In the genomic region with DNA sequence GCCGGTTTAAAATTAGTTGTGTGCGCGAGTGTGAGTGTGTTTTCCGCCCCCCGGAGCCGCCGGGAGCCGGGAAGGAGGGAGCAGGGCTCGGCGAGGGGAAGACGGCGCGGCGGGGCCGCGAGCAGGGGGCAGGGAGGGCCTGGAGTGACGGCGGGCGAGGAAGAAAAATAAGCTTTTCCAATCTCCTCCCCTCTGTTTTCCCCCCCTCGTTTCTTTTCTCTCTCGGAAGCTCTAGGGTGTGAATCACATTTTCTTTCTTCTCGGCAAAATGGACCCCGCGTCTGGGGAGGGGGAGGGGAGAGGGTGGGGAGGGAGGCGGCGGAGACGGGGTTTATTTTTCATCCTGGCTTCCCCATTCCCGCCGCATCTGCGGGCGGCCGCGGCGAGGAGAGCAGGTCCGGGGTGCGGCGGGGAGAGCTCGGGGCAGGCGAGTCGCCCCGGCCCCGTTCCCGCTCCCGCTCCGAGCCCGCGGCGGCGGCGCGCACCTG, we compare ENCODE assay signal across 9 cellular contexts. TPM values are rescaled to one million over a fixed set of nuclear protein-coding genes. Genes with fewer than 3 reads are reported as not detected.
A peak's percentile ranks its signal among the peaks of the same experiment; 100 is the strongest.
DNase-seq lines count a peak whose midpoint lies in the region; ATAC-seq, FAIRE-seq and TF ChIP-seq lines count a peak whose summit lies in the region.
"Had no signal": no experiment of that assay in that cellular context is flagged by ENCODE, and none has a peak within 500 bp of the region (broad histone marks: within the 10 kb centered on the region; RNA-seq: fewer than 3 reads in every experiment).

No MANE protein-coding gene starts in this region.

- H3K4me3 ChIP-seq in A549: peak overlapping the region; percentile 70
- H3K4me3 ChIP-seq in Panc1 (ENCODE audit: low read depth in 2 of 2, low read length in 2 of 2): peak overlapping the region; percentile 59 to 65

- TF ChIP-seq RAD21 in A549 (conservative IDR thresholded peaks at IDR 0.05 in 1 of 2, IDR thresholded peaks at IDR 0.05 in 1 of 2): no peak; a peak in 1 of 5 replicates

- 0% methylated on average over 17 of the region's 51 CpGs for WGBS in A549 (ENCODE audit: missing lambda C conversion rate)

- no peak for FAIRE-seq in A549 (lab: Jason Lieb, UNC)
- FAIRE-seq: GM18507 had no signal

- CTCF ChIA-PET in A549 (lab: Yijun Ruan, JAX): interaction anchor here (0.6 to 1.1 kb wide), 2 partner anchors 35 to 71 kb away, joined by 3 read pairs; no protein-coding TSS in a partner anchor
- CTCF ChIA-PET in Panc1 (lab: Charles Lee): interaction anchor here (0.6 kb wide), 1 partner anchor 37 kb away, joined by 9 read pairs; the partner anchor contains the start of gene TBCC

- DNase-seq in A549 (ENCODE audit: low read depth in 1 of 2, low spot score in 1 of 2): peak; percentile 69 to 82
- no peak for DNase-seq in Panc1 (ENCODE audit: low read depth, low spot score)
- peak; percentile 48 for DNase-seq in activated T-helper 1 cell treated with anti-CD3 and anti-CD28 coated beads, Interleukin-12 subunit alpha, Interleukin-12 subunit beta, Interleukin-2, Interleukin-4 antibody, amounts not matched to agents 30 ng/mL and 10 ng/mL and 1 ng/mL, durations not matched to agents 14 hours and 24 hours and 36 hours (ENCODE audit: low spot score)
- DNase-seq in fibroblast of gingiva (ENCODE audit: low read depth): peak; percentile 95
- DNase-seq in naive B cell: peak; percentile 80
- DNase-seq in stimulated activated CD8-positive, alpha-beta memory T cell treated with anti-CD3 and anti-CD28 coated beads, Interleukin-7, amount 100 ng/mL, for 48 hours (ENCODE audit: extremely low read depth in 1 of 2, low read depth in 1 of 2): peak; percentile 39 to 47

- H3K9me3 ChIP-seq in A549: no peaks in the 10 kb centered on the region
- no peaks in the 10 kb centered on the region for H3K9me3 ChIP-seq in Panc1 (ENCODE audit: control insufficient read depth, insufficient read depth, low read depth, low read length)

- H3K27ac ChIP-seq in A549: peak overlapping the region; percentile 100
- H3K27ac ChIP-seq in Panc1 (ENCODE audit: low read length): peak overlapping the region; percentile 97

- H3K9me3 Mint-ChIP-seq in IgD-negative memory B cell (peaks cover 0 to 2% (median 0%) of the 10 kb centered on the region in 3 donors), naive B cell (no peaks in the 10 kb centered on the region)
- H3K9me3 Mint-ChIP-seq in activated T-helper 1 cell treated with anti-CD3 and anti-CD28 coated beads, Interleukin-12 subunit alpha, Interleukin-12 subunit beta, Interleukin-2, Interleukin-4 antibody, amounts not matched to agents 30 ng/mL and 10 ng/mL and 1 ng/mL, durations not matched to agents 14 hours and 24 hours and 36 hours: no peaks in the 10 kb centered on the region

- H3K36me3 Mint-ChIP-seq in IgD-negative memory B cell: peaks cover 1% of the 10 kb centered on the region
- H3K36me3 Mint-ChIP-seq in activated T-helper 1 cell treated with anti-CD3 and anti-CD28 coated beads, Interleukin-12 subunit alpha, Interleukin-12 subunit beta, Interleukin-2, Interleukin-4 antibody, amounts not matched to agents 30 ng/mL and 10 ng/mL and 1 ng/mL, durations not matched to agents 14 hours and 24 hours and 36 hours (ENCODE audit: low read depth): peaks cover 20% of the 10 kb centered on the region
- peaks cover 8 to 14% of the 10 kb centered on the region in 2 donors for H3K36me3 Mint-ChIP-seq in naive B cell

- no peaks in the 10 kb centered on the region for H3K27me3 Mint-ChIP-seq in IgD-negative memory B cell
- no peaks in the 10 kb centered on the region for H3K27me3 Mint-ChIP-seq in activated T-helper 1 cell treated with anti-CD3 and anti-CD28 coated beads, Interleukin-12 subunit alpha, Interleukin-12 subunit beta, Interleukin-2, Interleukin-4 antibody, amounts not matched to agents 30 ng/mL and 10 ng/mL and 1 ng/mL, durations not matched to agents 14 hours and 24 hours and 36 hours (ENCODE audit: insufficient read depth)
- H3K27me3 Mint-ChIP-seq in naive B cell: no peaks in the 10 kb centered on the region

- TF ChIP-seq CTCF in A549 (IDR thresholded peaks at IDR 0.05): no peak
- no peak for TF ChIP-seq CTCF in Panc1 (IDR thresholded peaks at IDR 0.05)

- no TSS peak for BruUV-seq in Panc1 (replicated peaks; lab: Mats Ljungman, UMichigan)

- peak overlapping the region; percentile 84 for H3K4me2 ChIP-seq in A549

- H3K4me1 ChIP-seq in A549 (peaks cover 8% of the 10 kb centered on the region; the same call in 2 of the 3 replicates), Panc1 (ENCODE audit: control insufficient read depth, insufficient read depth, low read length) (peaks cover 23% of the 10 kb centered on the region)

- peak overlapping the region in 3 of 4 donors; percentile 96 to 100 (median 99) for H3K4me3 Mint-ChIP-seq in IgD-negative memory B cell
- H3K4me3 Mint-ChIP-seq in activated T-helper 1 cell treated with anti-CD3 and anti-CD28 coated beads, Interleukin-12 subunit alpha, Interleukin-12 subunit beta, Interleukin-2, Interleukin-4 antibody, amounts not matched to agents 30 ng/mL and 10 ng/mL and 1 ng/mL, durations not matched to agents 14 hours and 24 hours and 36 hours: peak overlapping the region; percentile 96
- peak overlapping the region in 6 of 8 donors; percentile 95 to 100 (median 98) for H3K4me3 Mint-ChIP-seq in naive B cell

- no peaks in the 10 kb centered on the region for H3K27me3 ChIP-seq in Panc1 (ENCODE audit: control insufficient read depth, insufficient read depth, low read length)

- H3K27ac Mint-ChIP-seq in IgD-negative memory B cell (peak overlapping the region in 2 of 3 donors; percentile 99 to 100), naive B cell (peak overlapping the region in 5 of 6 donors; percentile 99 to 100 (median 100))
- peak overlapping the region; percentile 98 for H3K27ac Mint-ChIP-seq in activated T-helper 1 cell treated with anti-CD3 and anti-CD28 coated beads, Interleukin-12 subunit alpha, Interleukin-12 subunit beta, Interleukin-2, Interleukin-4 antibody, amounts not matched to agents 30 ng/mL and 10 ng/mL and 1 ng/mL, durations not matched to agents 14 hours and 24 hours and 36 hours

- intact Hi-C loops in Panc1 (cut with micrococcal nuclease; ENCODE audit: unreplicated experiment): no loop called here
- intact Hi-C loops in activated T-helper 1 cell treated with anti-CD3 and anti-CD28 coated beads, Interleukin-12 subunit alpha, Interleukin-12 subunit beta, Interleukin-2, Interleukin-4 antibody, amounts not matched to agents 30 ng/mL and 10 ng/mL and 1 ng/mL, durations not matched to agents 14 hours and 24 hours and 36 hours (cut with micrococcal nuclease): loop anchor here (1.0 to 10.0 kb wide), 7 partner anchors 11 to 390 kb away; partner anchors contain the start of genes CUL7, KLC4, MRPL2 and RPL7L1

- in situ Hi-C loops in Panc1 (cut with HindIII; ENCODE audit: low pct_unique_long_range_greater_than_20kb, low sequenced_read_pairs): loop anchor here (5.0 kb wide), 1 partner anchor 35 kb away; the partner anchor contains the start of gene TBCC

- ATAC-seq in A549: peak; percentile 74 to 78
- peak; percentile 7 for ATAC-seq in GM18861 (IDR thresholded peaks at IDR 0.05; ENCODE audit: unreplicated experiment)
- ATAC-seq in Panc1: peak; percentile 78
- ATAC-seq in naive B cell (ENCODE audit: low read depth in 2 of 2): peak; percentile 43 to 45

- H3K36me3 ChIP-seq in Panc1 (ENCODE audit: control insufficient read depth, insufficient read depth, low read length): no peaks in the 10 kb centered on the region; the same call in 1 of the 2 replicates

- peak; percentile 22 for TF ChIP-seq POLR2A in A549 (IDR thresholded peaks at IDR 0.05; ENCODE audit: low read length)

- no peak; a peak in 1 of 5 replicates for TF ChIP-seq EP300 in A549 (IDR thresholded peaks at IDR 0.05)

- POLR2A ChIA-PET in A549 (lab: Yijun Ruan, JAX): interaction anchor here (0.6 to 4.3 kb wide), 20 partner anchors 8 to 695 kb away, joined by 3 to 154 read pairs (median 4); partner anchors contain the start of genes RPL7L1, TBCC and UBR2
- POLR2A ChIA-PET in Panc1 (lab: Charles Lee): interaction anchor here (0.6 to 2.2 kb wide), 6 partner anchors 12 to 44 kb away, joined by 3 to 37 read pairs (median 4); partner anchors contain the start of gene TBCC

- H3K4me1 Mint-ChIP-seq in IgD-negative memory B cell (peaks cover 22 to 46% (median 24%) of the 10 kb centered on the region in 3 donors), naive B cell (peaks cover 21 to 28% (median 25%) of the 10 kb centered on the region in 3 donors)
- H3K4me1 Mint-ChIP-seq in activated T-helper 1 cell treated with anti-CD3 and anti-CD28 coated beads, Interleukin-12 subunit alpha, Interleukin-12 subunit beta, Interleukin-2, Interleukin-4 antibody, amounts not matched to agents 30 ng/mL and 10 ng/mL and 1 ng/mL, durations not matched to agents 14 hours and 24 hours and 36 hours (ENCODE audit: low read depth): peaks cover 27% of the 10 kb centered on the region

TF ChIP-seq in A549, 52 proteins besides CTCF, POLR2A, EP300 and RAD21 (continues in another document):
- peak; percentile 21 for TF ChIP-seq CHD2 (IDR thresholded peaks at IDR 0.05; ENCODE audit: low read length, partially characterized antibody)

RNA-seq across cellular contexts. Expression of gene BICRAL, which starts 0.9 kb away (rescaled TPM):
- polyA plus RNA-seq in A549 (2011; rRNA removed): 8.6 and 9.0 TPM in 2 replicates
- polyA plus RNA-seq in A549 (2012; cell fraction: cytosol; rRNA removed): 2.7 and 3.5 TPM in 2 replicates
- polyA plus RNA-seq in A549 (2012; cell fraction: nucleus; rRNA removed): 2.6 and 2.9 TPM in 2 replicates
- polyA plus RNA-seq in A549 (2017; fragmentation: RNase III; extraction: RNeasy Plus Mini Kit Qiagen cat#74134 plus additional on column Dnase treatment): 2.9 to 3.5 TPM (median 3.3 TPM) in 3 replicates
- polyA minus RNA-seq in A549 (2011; rRNA and poly(A)+ RNA removed): 11.6 and 15.3 TPM in 2 replicates
- 4.7 TPM for polyA plus RNA-seq in IgD-negative memory B cell
- total RNA-seq in Panc1 (2021; ENCODE audit: unreplicated experiment): 12.9 TPM
- 6.6 TPM for polyA plus RNA-seq in Panc1 (2012; ENCODE audit: insufficient read length)
- 14.1 and 14.2 TPM in 2 replicates for total RNA-seq in activated T-helper 1 cell treated with anti-CD3 and anti-CD28 coated beads, Interleukin-12 subunit alpha, Interleukin-12 subunit beta, Interleukin-2, Interleukin-4 antibody, amounts not matched to agents 30 ng/mL and 10 ng/mL and 1 ng/mL, durations not matched to agents 14 hours and 24 hours and 36 hours
- 1 to 10 TPM; 1.8 to 4.9 (median 4.1) TPM for polyA plus RNA-seq in naive B cell (ENCODE audit: low read depth in 6 of 6)

RNA-seq across cellular contexts. Expression of gene TBCC, which starts 36.8 kb away (rescaled TPM):
- polyA plus RNA-seq in A549 (2011; rRNA removed): 10.2 and 10.3 TPM in 2 replicates
- polyA plus RNA-seq in A549 (2012; cell fraction: cytosol; rRNA removed): 10.3 and 12.8 TPM in 2 replicates
- 11.8 and 12.4 TPM in 2 replicates for polyA plus RNA-seq in A549 (2012; cell fraction: nucleus; rRNA removed)
- 12.3 to 13.3 TPM (median 12.4 TPM) in 3 replicates for polyA plus RNA-seq in A549 (2017; fragmentation: RNase III; extraction: RNeasy Plus Mini Kit Qiagen cat#74134 plus additional on column Dnase treatment)
- 8.1 and 8.3 TPM in 2 replicates for polyA minus RNA-seq in A549 (2011; rRNA and poly(A)+ RNA removed)
- polyA plus RNA-seq in IgD-negative memory B cell: 67.2 TPM
- 25.7 TPM for total RNA-seq in Panc1 (2021; ENCODE audit: unreplicated experiment)
- 20.6 TPM for polyA plus RNA-seq in Panc1 (2012; ENCODE audit: insufficient read length)
- total RNA-seq in activated T-helper 1 cell treated with anti-CD3 and anti-CD28 coated beads, Interleukin-12 subunit alpha, Interleukin-12 subunit beta, Interleukin-2, Interleukin-4 antibody, amounts not matched to agents 30 ng/mL and 10 ng/mL and 1 ng/mL, durations not matched to agents 14 hours and 24 hours and 36 hours: 20.1 and 22.3 TPM in 2 replicates
- 100 to 1,000 TPM in 1 of 6 donors, 10 to 100 TPM in 5; 60.5 to 104 (median 71.8) TPM for polyA plus RNA-seq in naive B cell (ENCODE audit: low read depth in 6 of 6)

Comparison
In these comparisons a context has a peak if more than half of its experiments do, and no peak if none do; other contexts are left out.
1. ATAC-seq: peak in every context shown above with its lines; median percentile 78 in Panc1; 76 in A549; 44 in naive B cell; 7 in GM18861.